Comparison of ENCODE assay signal across 8 cellular contexts in genomic region chr1:3772027-3772714, GRCh38. TPM values are rescaled to one million over a fixed set of nuclear protein-coding genes. Genes with fewer than 3 reads are reported as not detected.
DNase-seq lines count a peak whose midpoint lies in the region; ATAC-seq and TF ChIP-seq lines count a peak whose summit lies in the region.

No MANE protein-coding gene starts in this region.

- H3F3A ChIP-seq in OCI-LY1 (ENCODE audit: insufficient read depth, low read length): no peaks in the 10 kb centered on the region

- H3K4me2 ChIP-seq in OCI-LY1 (ENCODE audit: low read length): peak overlapping the region; percentile 74

- peak; percentile 61 for DNase-seq in NK-92 (lab: John Stamatoyannopoulos, UW; ENCODE audit: unreplicated experiment)
- no peak for DNase-seq in NK-92 treated with Interleukin-12 subunit alpha and Interleukin-12 subunit beta, amount 100 ng/mL, for 24 hours (lab: John Stamatoyannopoulos, UW)
- DNase-seq in activated T-cell treated with anti-CD3 and anti-CD28 coated beads for 48 hours (ENCODE audit: low read depth): peak; percentile 85
- peak; percentile 90 for DNase-seq in naive B cell
- DNase-seq in stimulated activated effector memory CD8-positive, alpha-beta T cell treated with anti-CD3 and anti-CD28 coated beads, Interleukin-12 subunit alpha, Interleukin-12 subunit beta, amount 100 ng/mL, for 72 hours (ENCODE audit: low spot score in 2 of 2): peak; percentile 71 to 90

- no peak overlapping the region for H2AFZ ChIP-seq in OCI-LY1 (ENCODE audit: low read length)

- H3K79me2 ChIP-seq in OCI-LY1 (ENCODE audit: insufficient read depth, low read length): no peaks in the 10 kb centered on the region

- H3K36me3 ChIP-seq in OCI-LY1 (ENCODE audit: insufficient read depth, low read length): no peaks in the 10 kb centered on the region

- peaks cover 23% of the 10 kb centered on the region for H3K4me1 ChIP-seq in OCI-LY1 (ENCODE audit: insufficient read depth, low read length, severe bottlenecking)

- H3K27me3 ChIP-seq in OCI-LY1 (ENCODE audit: insufficient read depth, low read length): no peaks in the 10 kb centered on the region; the same call in 1 of the 2 replicates

- ATAC-seq in HG03175 (IDR thresholded peaks at IDR 0.05; ENCODE audit: unreplicated experiment) (peak; percentile 56), esophagus mucosa (peak; percentile 77), naive B cell (ENCODE audit: low read depth in 2 of 2) (peak; percentile 77 to 79)
- peak; percentile 79 for ATAC-seq in stimulated activated effector memory CD8-positive, alpha-beta T cell treated with anti-CD3 and anti-CD28 coated beads, Interleukin-12 subunit alpha, Interleukin-12 subunit beta, amount 100 ng/mL, for 72 hours

- no peak for TF ChIP-seq CTCF in OCI-LY1 (IDR thresholded peaks at IDR 0.05; ENCODE audit: low read length)

- no peaks in the 10 kb centered on the region for H3K9me3 ChIP-seq in OCI-LY1 (ENCODE audit: low read length)

- peak overlapping the region; percentile 74 to 89 (median 78) for H3K4me3 Mint-ChIP-seq in naive B cell
- H3K4me3 Mint-ChIP-seq in stimulated activated effector memory CD8-positive, alpha-beta T cell treated with anti-CD3 and anti-CD28 coated beads, Interleukin-12 subunit alpha, Interleukin-12 subunit beta, amount 100 ng/mL, for 72 hours: peak overlapping the region; percentile 76

- no peak overlapping the region for H3K27ac ChIP-seq in OCI-LY1 (ENCODE audit: low read depth, low read length, poor library complexity, severe bottlenecking)

- no peaks in the 10 kb centered on the region for H4K20me1 ChIP-seq in OCI-LY1 (ENCODE audit: insufficient read depth, low read length)

- H3K9me2 ChIP-seq in OCI-LY1 (ENCODE audit: low read depth, low read length): no peaks in the 10 kb centered on the region

- peak overlapping the region; percentile 64 for H3K4me3 ChIP-seq in OCI-LY1 (ENCODE audit: low read depth, low read length, poor library complexity, severe bottlenecking)

- peak overlapping the region in 3 of 6 donors; percentile 26 to 71 (median 37) for H3K27ac Mint-ChIP-seq in naive B cell
- H3K27ac Mint-ChIP-seq in stimulated activated effector memory CD8-positive, alpha-beta T cell treated with anti-CD3 and anti-CD28 coated beads, Interleukin-12 subunit alpha, Interleukin-12 subunit beta, amount 100 ng/mL, for 72 hours: peak overlapping the region; percentile 69

- peaks cover 17 to 34% (median 28%) of the 10 kb centered on the region in 3 donors for H3K4me1 Mint-ChIP-seq in naive B cell
- H3K4me1 Mint-ChIP-seq in stimulated activated effector memory CD8-positive, alpha-beta T cell treated with anti-CD3 and anti-CD28 coated beads, Interleukin-12 subunit alpha, Interleukin-12 subunit beta, amount 100 ng/mL, for 72 hours: peaks cover 22% of the 10 kb centered on the region

- peak overlapping the region; percentile 46 for H3K9ac ChIP-seq in OCI-LY1 (ENCODE audit: low read length)

- no peaks in the 10 kb centered on the region for H3K36me3 Mint-ChIP-seq in naive B cell
- no peaks in the 10 kb centered on the region for H3K36me3 Mint-ChIP-seq in stimulated activated effector memory CD8-positive, alpha-beta T cell treated with anti-CD3 and anti-CD28 coated beads, Interleukin-12 subunit alpha, Interleukin-12 subunit beta, amount 100 ng/mL, for 72 hours

- peaks cover 0 to 8% (median 6%) of the 10 kb centered on the region in 3 donors for H3K27me3 Mint-ChIP-seq in naive B cell

- no peaks in the 10 kb centered on the region for H3K9me3 Mint-ChIP-seq in naive B cell
- H3K9me3 Mint-ChIP-seq in stimulated activated effector memory CD8-positive, alpha-beta T cell treated with anti-CD3 and anti-CD28 coated beads, Interleukin-12 subunit alpha, Interleukin-12 subunit beta, amount 100 ng/mL, for 72 hours: no peaks in the 10 kb centered on the region

RNA-seq across cellular contexts. Expression of gene SMIM1, which starts 0.4 kb away (rescaled TPM):
- 1.5 TPM for total RNA-seq in esophagus mucosa
- 1 to 10 TPM in 3 of 6 donors, under 1 TPM in 2, not detected in 1; 0.82 to 2.2 (median 1.4) TPM for polyA plus RNA-seq in naive B cell (ENCODE audit: low read depth in 6 of 6)

RNA-seq across cellular contexts. Expression of gene CCDC27, which starts 19.9 kb away (rescaled TPM):
- not detected for total RNA-seq in esophagus mucosa
- not detected for polyA plus RNA-seq in naive B cell (ENCODE audit: low read depth in 6 of 6)

RNA-seq across cellular contexts. Expression of gene LRRC47, which starts 24.1 kb away (rescaled TPM):
- total RNA-seq in esophagus mucosa: 38.6 TPM
- 10 to 100 TPM; 13.6 to 30.8 (median 26.9) TPM for polyA plus RNA-seq in naive B cell (ENCODE audit: low read depth in 6 of 6)
